Comparison of ENCODE assay signal across 12 cellular contexts in genomic region chr2:62334440-62335058, GRCh38.
DNase-seq lines count a peak whose midpoint lies in the region; ATAC-seq and TF ChIP-seq lines count a peak whose summit lies in the region.
"Had no signal": no experiment of that assay in that cellular context is flagged by ENCODE, and none has a peak within 500 bp of the region (broad histone marks: within the 10 kb centered on the region; RNA-seq: fewer than 3 reads in every experiment).

No MANE protein-coding gene starts in this region.

- no peak overlapping the region for H3K56ac ChIP-seq in IMR-90 (ENCODE audit: extremely low read depth, insufficient read depth, low read length)

- TF ChIP-seq RAD21 in IMR-90 (IDR thresholded peaks at IDR 0.05; ENCODE audit: low read length), result no peak

- H3K36me3 ChIP-seq in HEK293 (ENCODE audit: control insufficient read depth in 2 of 2, insufficient read depth in 1 of 2, low read length in 2 of 2) (no peaks in the 10 kb centered on the region), IMR-90 (ENCODE audit: control insufficient read depth, insufficient read depth, low read length) (no peaks in the 10 kb centered on the region), trophoblast cell (ENCODE audit: control insufficient read depth in 1 of 2, insufficient read depth in 2 of 2, low read length in 2 of 2) (no peaks in the 10 kb centered on the region)

- no peak overlapping the region for H3K4me2 ChIP-seq in IMR-90 (ENCODE audit: low read depth, low read length)
- H3K4me2 ChIP-seq in trophoblast cell (ENCODE audit: low read length), result no peak overlapping the region

- no peak overlapping the region for H4K5ac ChIP-seq in IMR-90 (ENCODE audit: low read depth, low read length)

- dilution Hi-C loops in IMR-90 (cut with HindIII; ENCODE audit: low sequenced_read_pairs, unreplicated experiment), result no loop called here

- H3K9me3 ChIP-seq in HEK293 (ENCODE audit: control insufficient read depth, insufficient read depth, low read depth, low read length) (no peaks in the 10 kb centered on the region), IMR-90 (ENCODE audit: control insufficient read depth, insufficient read depth, low read length) (no peaks in the 10 kb centered on the region), trophoblast cell (ENCODE audit: insufficient read depth, low read depth, low read length) (no peaks in the 10 kb centered on the region)

- H3K27me3 ChIP-seq in IMR-90 (ENCODE audit: control insufficient read depth, insufficient read depth, low read length) (no peaks in the 10 kb centered on the region), trophoblast cell (ENCODE audit: insufficient read depth, low read length) (no peaks in the 10 kb centered on the region)

- H2BK5ac ChIP-seq in IMR-90 (ENCODE audit: low read depth, low read length, poor library complexity, severe bottlenecking) (no peak overlapping the region), trophoblast cell (ENCODE audit: low read depth, low read length, poor library complexity) (no peak overlapping the region)

- H2AFZ ChIP-seq in IMR-90 (replicated peaks; ENCODE audit: low read length, poor library complexity) (no peak overlapping the region), trophoblast cell (ENCODE audit: insufficient read depth, low read length, poor library complexity) (no peak overlapping the region)
- H2AFZ ChIP-seq: GM23248 had no signal

- H3K23ac ChIP-seq in IMR-90 (ENCODE audit: low read depth, low read length) (no peak overlapping the region), trophoblast cell (ENCODE audit: low read length) (no peak overlapping the region)

- H3K4me1 ChIP-seq in HEK293 (ENCODE audit: control insufficient read depth, insufficient read depth, low read length) (no peaks in the 10 kb centered on the region; the same call in 1 of the 2 replicates), IMR-90 (ENCODE audit: control insufficient read depth, insufficient read depth, low read length) (no peaks in the 10 kb centered on the region), trophoblast cell (ENCODE audit: control insufficient read depth in 1 of 2, insufficient read depth in 2 of 2, low read length in 2 of 2) (peaks cover 15 to 20% of the 10 kb centered on the region in 2 experiments)

- CTCF ChIA-PET in HEK293 (lab: Yijun Ruan, JAX) (interaction anchor here (0.6 kb wide), 2 partner anchors 22 to 61 kb away, joined by 3 read pairs; no protein-coding TSS in a partner anchor), IMR-90 (lab: Yijun Ruan, JAX) (no interaction called here)

- H4K91ac ChIP-seq in IMR-90 (ENCODE audit: insufficient read depth, low read depth, low read length), result no peak overlapping the region
- H4K91ac ChIP-seq in trophoblast cell (ENCODE audit: low read depth, low read length), result peak overlapping the region; percentile 43

- H3K79me1 ChIP-seq in IMR-90 (ENCODE audit: low read depth in 1 of 2, low read length in 2 of 2) (no peaks in the 10 kb centered on the region), trophoblast cell (ENCODE audit: low read length) (peaks cover 8% of the 10 kb centered on the region)

- ATAC-seq in GM18867 (IDR thresholded peaks at IDR 0.05; ENCODE audit: unreplicated experiment) (peak; percentile 65), IMR-90 (ENCODE audit: low read depth) (no peak), left ventricle myocardium superior (no peak)

- no peak overlapping the region for H3K18ac ChIP-seq in IMR-90 (ENCODE audit: low read depth, low read length)
- no peak overlapping the region for H3K18ac ChIP-seq in trophoblast cell (ENCODE audit: low read length)

- H2BK20ac ChIP-seq in IMR-90 (ENCODE audit: low read depth, low read length), result no peak overlapping the region

- H2BK15ac ChIP-seq in IMR-90 (ENCODE audit: low read depth, low read length), result no peak overlapping the region

- POLR2A ChIA-PET in HEK293 (lab: Yijun Ruan, JAX) (no interaction called here), IMR-90 (lab: Charles Lee; ENCODE audit: unreplicated experiment) (no interaction called here)

- DNase-seq in IMR-90 (no peak), trophoblast cell (no peak), mesenteric fat pad (ENCODE audit: low spot score) (no peak), NCI-H187 (lab: John Stamatoyannopoulos, UW) (no peak), left ventricle myocardium superior (no peak), GDM1 (lab: John Stamatoyannopoulos, UW) (no peak)
- DNase-seq: activated CD4-positive, alpha-beta T cell treated with anti-CD3 and anti-CD28 coated beads, Interleukin-2, amount 50 U/mL, for 1 hour; activated naive CD4-positive, alpha-beta T cell treated with anti-CD3 and anti-CD28 coated beads, Interleukin-2, amount 50 U/mL, for 16 hours; DMS 273 treated with DMSO at 0.1 percent for 48 hours; GM23248 had no signal

- no peak overlapping the region for H3K9ac ChIP-seq in IMR-90 (ENCODE audit: low read depth, low read length)
- no peak overlapping the region for H3K9ac ChIP-seq in trophoblast cell (ENCODE audit: low read length)
- H3K9ac ChIP-seq: GM23248 had no signal

- H3K27ac ChIP-seq in HEK293 (ENCODE audit: extremely low read depth, low read depth, low read length) (no peak overlapping the region), IMR-90 (ENCODE audit: insufficient read depth, low read length) (no peak overlapping the region), trophoblast cell (ENCODE audit: low read depth, low read length) (peak overlapping the region; percentile 26)
- H3K27ac ChIP-seq: GM23248 had no signal

- intact Hi-C loops in IMR-90 (cut with micrococcal nuclease) (no loop called here), left ventricle myocardium superior (cut with micrococcal nuclease) (no loop called here)

- peak overlapping the region; percentile 15 for H2AK9ac ChIP-seq in IMR-90 (replicated peaks; ENCODE audit: low read depth, low read length, poor library complexity)

- H3K4me3 ChIP-seq in HEK293 (ENCODE audit: low read depth, low read length), result no peak overlapping the region
- no peak overlapping the region for H3K4me3 ChIP-seq in IMR-90 (ENCODE audit: insufficient read depth, low read depth, low read length)
- H3K4me3 ChIP-seq in trophoblast cell (ENCODE audit: low read depth, low read length), result no peak overlapping the region
- H3K4me3 ChIP-seq: GM23248 had no signal

- H3K9me1 ChIP-seq in IMR-90 (ENCODE audit: insufficient read depth, low read length), result no peaks in the 10 kb centered on the region

- no peak overlapping the region for H4K12ac ChIP-seq in trophoblast cell (ENCODE audit: low read depth, low read length)

- WGBS in IMR-90 (ENCODE audit: extremely low coverage in 2 of 2, insufficient read length in 1 of 2), 2 experiments, result no CpG with 5 or more reads among the region's 6 CpGs
- no CpG with 5 or more reads among the region's 6 CpGs for WGBS in trophoblast cell (ENCODE audit: extremely low coverage, insufficient coverage, insufficient read length)

- peak overlapping the region; percentile 77 for H2BK12ac ChIP-seq in trophoblast cell (ENCODE audit: low read length)

- TF ChIP-seq CTCF in HEK293 (tag by site-specific recombination; IDR thresholded peaks at IDR 0.05) (no peak), IMR-90 (conservative IDR thresholded peaks at IDR 0.05; ENCODE audit: low read depth, low read length) (no peak)

- in situ Hi-C loops in IMR-90 (cut with MboI; ENCODE audit: low sequenced_read_pairs), result no loop called here

- H4K20me1 ChIP-seq in IMR-90 (ENCODE audit: insufficient read depth, low read length), result no peaks in the 10 kb centered on the region

- H2AK5ac ChIP-seq in IMR-90 (ENCODE audit: low read depth, low read length) (no peak overlapping the region), trophoblast cell (ENCODE audit: low read length) (peak overlapping the region; percentile 73)

- no peak overlapping the region for H2BK120ac ChIP-seq in IMR-90 (ENCODE audit: low read depth, low read length)
- H2BK120ac ChIP-seq in trophoblast cell (ENCODE audit: insufficient read depth, low read length, poor library complexity), result peak overlapping the region; percentile 5

- H3K4ac ChIP-seq in IMR-90 (ENCODE audit: low read depth, low read length) (no peak overlapping the region), trophoblast cell (ENCODE audit: low read depth, low read length) (no peak overlapping the region)

- H4K8ac ChIP-seq in IMR-90 (ENCODE audit: low read depth in 2 of 2, low read length in 2 of 2) (no peak overlapping the region), trophoblast cell (ENCODE audit: low read depth, low read length) (no peak overlapping the region)

- H3K14ac ChIP-seq in IMR-90 (replicated peaks; ENCODE audit: low read depth, low read length), result no peak overlapping the region
- peak overlapping the region; percentile 34 for H3K14ac ChIP-seq in trophoblast cell (ENCODE audit: low read length)

- no peaks in the 10 kb centered on the region for H3K79me2 ChIP-seq in trophoblast cell (ENCODE audit: control insufficient read depth, insufficient read depth, low read length, poor library complexity)

- no peak for TF ChIP-seq POLR2A in IMR-90 (IDR thresholded peaks at IDR 0.05; ENCODE audit: low read depth, low read length)

- no TSS peak for BruUV-seq in IMR-90 (replicated peaks; lab: Mats Ljungman, UMichigan)

TF ChIP-seq in HEK293, 187 proteins besides CTCF, POLR2A, EP300 and RAD21:
- TF ChIP-seq ZNF580 (tag by site-specific recombination; IDR thresholded peaks at IDR 0.05) (no peak), ZNF266 (tag by site-specific recombination; IDR thresholded peaks at IDR 0.05; ENCODE audit: low read depth) (no peak), SCRT2 (tag by site-specific recombination; IDR thresholded peaks at IDR 0.05) (peak; percentile 56)

TF ChIP-seq in IMR-90, 13 proteins besides CTCF, POLR2A, EP300 and RAD21:
- TF ChIP-seq RFX5 (IDR thresholded peaks at IDR 0.05; ENCODE audit: low read depth, low read length), result no peak
- no peak for TF ChIP-seq BHLHE40 (IDR thresholded peaks at IDR 0.05; ENCODE audit: low read depth, low read length)
- TF ChIP-seq USF2 (IDR thresholded peaks at IDR 0.05; ENCODE audit: low read depth, low read length), result no peak
- no peak for TF ChIP-seq MAFK (IDR thresholded peaks at IDR 0.05; ENCODE audit: low read depth, low read length)
- no peak for TF ChIP-seq FOS (IDR thresholded peaks at IDR 0.05; ENCODE audit: low read depth, low read length)
